1 cellular context compared by ENCODE assay signal in the genomic region with DNA sequence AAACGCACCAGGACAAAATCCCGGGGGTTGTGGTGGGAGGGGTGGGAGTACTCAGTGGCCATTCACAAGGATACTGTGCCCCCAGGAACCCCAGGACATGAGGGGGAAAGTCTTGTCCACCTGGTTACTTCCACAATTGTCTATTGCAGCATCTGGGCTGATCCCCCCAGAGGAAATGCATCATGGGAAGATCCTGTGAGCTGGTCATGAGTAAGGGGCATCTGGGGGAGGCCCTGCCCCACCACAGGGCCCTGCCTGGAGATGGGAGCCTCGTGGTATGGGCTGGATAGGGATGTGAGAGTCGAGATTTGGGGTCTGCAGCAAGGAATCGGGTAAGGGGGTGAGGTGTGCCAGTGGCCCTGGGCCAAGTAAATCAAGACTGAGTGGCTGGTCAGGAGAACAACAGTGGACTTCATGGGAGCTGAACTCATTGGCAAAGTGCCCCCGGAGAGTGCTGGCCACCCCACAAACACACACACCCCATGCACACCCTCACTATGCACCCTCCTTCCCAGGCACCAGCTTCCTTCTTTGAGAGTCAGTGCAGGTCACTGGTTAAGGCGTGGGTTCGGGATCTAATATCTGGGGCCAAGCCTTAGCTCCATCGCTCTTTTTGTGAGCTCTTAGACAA.
TF ChIP-seq lines count a peak whose summit lies in the region.

No MANE protein-coding gene starts in this region.

TF ChIP-seq in liver, 16 proteins besides CTCF, POLR2A, EP300 and RAD21:
- TF ChIP-seq YY1 (IDR thresholded peaks at IDR 0.05) (no peak), REST (IDR thresholded peaks at IDR 0.05) (no peak), NR2F2 (IDR thresholded peaks at IDR 0.05) (no peak), SP1 (IDR thresholded peaks at IDR 0.05) (no peak), JUND (IDR thresholded peaks at IDR 0.05) (no peak), FOXA2 (IDR thresholded peaks at IDR 0.05) (no peak), RXRA (IDR thresholded peaks at IDR 0.05) (no peak), HNF4A (conservative IDR thresholded peaks at IDR 0.05) (no peak), GABPA (IDR thresholded peaks at IDR 0.05 in 1 of 2, conservative IDR thresholded peaks at IDR 0.05 in 1 of 2) (no peak), TAF1 (conservative IDR thresholded peaks at IDR 0.05) (no peak)
- TF ChIP-seq, protein P1, sequence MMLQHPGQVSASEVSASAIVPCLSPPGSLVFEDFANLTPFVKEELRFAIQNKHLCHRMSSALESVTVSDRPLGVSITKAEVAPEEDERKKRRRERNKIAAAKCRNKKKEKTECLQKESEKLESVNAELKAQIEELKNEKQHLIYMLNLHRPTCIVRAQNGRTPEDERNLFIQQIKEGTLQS (IDR thresholded peaks at IDR 0.05): no peak
